ENCODE assay signal across 8 cellular contexts in the genomic region with DNA sequence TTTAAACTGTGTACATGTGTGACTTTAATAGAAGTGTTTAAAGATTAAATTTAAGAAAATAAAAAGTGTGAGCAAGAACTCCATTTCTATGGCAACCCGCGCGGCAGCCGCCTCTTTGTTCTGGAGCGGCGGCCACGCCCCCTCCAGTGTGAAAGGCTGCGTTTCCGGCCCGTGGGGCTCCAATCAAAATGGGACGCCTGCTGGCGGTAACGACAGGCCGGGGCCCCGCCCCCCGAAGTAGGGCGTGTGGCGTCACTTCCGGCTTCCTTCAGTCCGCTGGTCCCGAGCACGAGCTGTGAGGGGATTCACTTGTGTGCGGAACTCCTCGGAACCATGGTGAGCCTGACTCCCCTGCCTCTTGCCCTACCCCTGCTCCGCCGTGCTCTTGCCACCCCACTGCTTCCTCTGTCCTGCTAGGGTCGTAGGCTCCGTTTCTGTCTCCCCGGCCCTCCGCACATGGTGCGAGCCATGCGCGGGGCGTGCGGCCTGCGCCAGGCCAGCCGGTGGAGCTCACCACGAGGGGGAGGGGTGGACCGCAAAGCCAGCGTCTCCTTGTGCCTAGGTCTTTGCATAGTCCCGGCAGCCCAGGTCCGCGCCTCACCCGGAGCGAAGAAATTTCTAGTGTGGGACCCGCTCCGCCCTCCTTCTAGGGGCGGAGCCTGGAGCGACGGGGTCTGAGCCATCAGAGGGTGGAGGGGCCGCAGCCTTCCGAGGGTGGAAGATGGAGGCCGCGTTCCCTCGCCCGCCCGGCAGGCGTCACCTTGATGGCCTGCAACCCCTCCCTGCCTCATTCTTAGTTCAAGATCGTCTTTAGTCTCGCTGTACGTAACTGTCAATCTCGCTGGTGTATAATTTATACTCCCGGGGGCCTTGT. TPM values are rescaled to one million over a fixed set of nuclear protein-coding genes. Genes with fewer than 3 reads are reported as not detected.
A peak's percentile ranks its signal among the peaks of the same experiment; 100 is the strongest.
DNase-seq lines count a peak whose midpoint lies in the region; ATAC-seq and TF ChIP-seq lines count a peak whose summit lies in the region.

Gene CCT2 (plus strand): TSS at position 271 of the 874 bp plus-strand sequence. CDS start 63 bp downstream, at position 334.

- H3K27me3 ChIP-seq in colonic mucosa (no peaks in the 10 kb centered on the region), layer of hippocampus (ENCODE audit: control insufficient read depth, insufficient read depth, low read length) (no peaks in the 10 kb centered on the region)

- H3K36me3 ChIP-seq in colonic mucosa: peaks cover 18% of the 10 kb centered on the region

- TF ChIP-seq CTCF in colonic mucosa (IDR thresholded peaks at IDR 0.05): peak; percentile 16

- DNase-seq in C1 segment of cervical spinal cord (lab: John Stamatoyannopoulos, UW): peak; percentile 44 to 94 (median 89)
- DNase-seq in NCI-H526 (lab: John Stamatoyannopoulos, UW): peak; percentile 91 to 98
- DNase-seq in activated CD4-positive, alpha-beta T cell treated with anti-CD3 and anti-CD28 coated beads for 48 hours: peak; percentile 98
- peak; percentile 98 for DNase-seq in colonic mucosa
- DNase-seq in stimulated activated CD4-positive, alpha-beta T cell treated with anti-CD3 and anti-CD28 coated beads, Interleukin-1b, Interleukin-23, amount 100 ng/mL, for 4 hours (ENCODE audit: low read depth in 2 of 2): peak; percentile 95

- peak within 1 kb of the TSS; percentile 89 for H3K4me3 ChIP-seq in colonic mucosa

- H3K9ac ChIP-seq in colonic mucosa (ENCODE audit: low read depth in 2 of 2, low read length in 2 of 2): peak within 1 kb of the TSS; percentile 92 to 98

- no peaks in the 10 kb centered on the region for H3K9me3 ChIP-seq in colonic mucosa

- H3K4me1 ChIP-seq in colonic mucosa: peaks cover 6% of the 10 kb centered on the region

- peak within 1 kb of the TSS; percentile 89 for H3K27ac ChIP-seq in colonic mucosa
- H3K27ac ChIP-seq in layer of hippocampus (ENCODE audit: low read depth, low read length): peak within 1 kb of the TSS; percentile 95

- ATAC-seq in GM19324 (IDR thresholded peaks at IDR 0.05; ENCODE audit: low FRiP score, unreplicated experiment): peak; percentile 99
- peak; percentile 88 for ATAC-seq in HG03469 (IDR thresholded peaks at IDR 0.05; ENCODE audit: unreplicated experiment)

- intact Hi-C loops in colonic mucosa (cut with DNase I): loop anchor here (10.0 kb wide), 1 partner anchor 221 kb away; no protein-coding TSS in a partner anchor

RNA-seq across cellular contexts. Expression of gene CCT2, which starts in this region (rescaled TPM):
- total RNA-seq in colonic mucosa: 100 to 1,000 TPM; 104 to 223 TPM

Comparison
In these comparisons a context has a peak if more than half of its experiments do, and no peak if none do; other contexts are left out.
1. Peak in every context shown above with its lines: DNase-seq, ATAC-seq, H3K4me3 ChIP-seq and H3K27ac ChIP-seq.